Comparison of ENCODE assay signal across 18 cellular contexts in genomic region chr17:75824591-75825518, GRCh38. TPM values are rescaled to one million over a fixed set of nuclear protein-coding genes. Genes with fewer than 3 reads are reported as not detected.
DNase-seq lines count a peak whose midpoint lies in the region; ATAC-seq, FAIRE-seq and TF ChIP-seq lines count a peak whose summit lies in the region.
"Had no signal": no experiment of that assay in that cellular context is flagged by ENCODE, and none has a peak within 500 bp of the region (broad histone marks: within the 10 kb centered on the region; RNA-seq: fewer than 3 reads in every experiment).

No MANE protein-coding gene starts in this region.

- H3K27ac ChIP-seq in heart left ventricle (peak overlapping the region in 7 of 12 donors; percentile 22 to 58 (median 41)), K562 (ENCODE audit: extremely low read depth, low read depth, low read length) (peak overlapping the region; percentile 30; the same call in 1 of the 3 replicates), foreskin keratinocyte (no peak overlapping the region)
- H3K27ac ChIP-seq: colonic mucosa, KMS-11 had no signal

- H3K27me3 ChIP-seq in heart left ventricle (no peaks in the 10 kb centered on the region), K562 (ENCODE audit: control insufficient read depth in 2 of 2, insufficient read depth in 2 of 2, low read length in 2 of 2) (no peaks in the 10 kb centered on the region), foreskin keratinocyte (no peaks in the 10 kb centered on the region)
- H3K27me3 ChIP-seq: colonic mucosa had no signal

- no peaks in the 10 kb centered on the region for H4K20me1 ChIP-seq in K562 (replicated peaks; ENCODE audit: control insufficient read depth, insufficient read depth, low read length)

- ATAC-seq in heart left ventricle (no peak), Right ventricle myocardium superior (ENCODE audit: poor library complexity) (no peak), K562 (peak; percentile 8), foreskin keratinocyte (no peak)
- no peak for ATAC-seq in natural killer cell treated with Interleukin-12 subunit alpha and Interleukin-12 subunit beta and Interleukin-15 and Interleukin-18, amount 100 ng/mL, for 72 hours
- ATAC-seq: esophagus mucosa, left colon had no signal

- no peak overlapping the region for H3K4me3 Mint-ChIP-seq in natural killer cell treated with Interleukin-12 subunit alpha and Interleukin-12 subunit beta and Interleukin-15 and Interleukin-18, amount 100 ng/mL, for 72 hours

- in situ Hi-C loops in K562 (cut with MboI): no loop called here

- peak overlapping the region in 1 of 2 experiments; percentile 77; a peak in 2 of 4 replicates for H3K9ac ChIP-seq in K562 (ENCODE audit: insufficient read depth in 1 of 2, low read depth in 2 of 2, low read length in 2 of 2)
- H3K9ac ChIP-seq: KMS-11, SK-N-SH had no signal

- H3K36me3 ChIP-seq in heart left ventricle: peaks cover 0 to 76% (median 51%) of the 10 kb centered on the region in 9 donors
- H3K36me3 ChIP-seq in K562 (ENCODE audit: control insufficient read depth, insufficient read depth, low read length): peaks cover 77% of the 10 kb centered on the region; the same call in 2 of the 3 replicates
- H3K36me3 ChIP-seq: colonic mucosa had no signal

- peaks cover 5 to 15% of the 10 kb centered on the region in 2 donors for H3K4me1 Mint-ChIP-seq in natural killer cell treated with Interleukin-12 subunit alpha and Interleukin-12 subunit beta and Interleukin-15 and Interleukin-18, amount 100 ng/mL, for 72 hours (ENCODE audit: low read depth in 2 of 2)

- CTCF ChIA-PET in K562 (lab: Yijun Ruan, JAX; ENCODE audit: low intra/inter-chr PET ratio): no interaction called here

- no peak for TF ChIP-seq RAD21 in K562 (CRISPR knock-in tag; conservative IDR thresholded peaks at IDR 0.05 in 1 of 2, IDR thresholded peaks at IDR 0.05 in 1 of 2)

- no peaks in the 10 kb centered on the region for H3K9me1 ChIP-seq in K562 (ENCODE audit: control insufficient read depth, insufficient read depth, low read length)

- intact Hi-C loops in heart left ventricle (cut with DNase I): loop anchor here in 3 of 10 donors (5.0 to 10.0 kb wide), 2 partner anchors 38 to 60 kb away; partner anchors contain the start of gene GALK1 (in 1 of the 3)
- intact Hi-C loops in Right ventricle myocardium superior (cut with DNase I): loop anchor here (5.0 kb wide), 1 partner anchor 53 kb away; no protein-coding TSS in a partner anchor
- intact Hi-C loops in K562 (cut with micrococcal nuclease): no loop called here

- H3K27ac Mint-ChIP-seq in natural killer cell treated with Interleukin-12 subunit alpha and Interleukin-12 subunit beta and Interleukin-15 and Interleukin-18, amount 100 ng/mL, for 72 hours: peak overlapping the region; percentile 16 to 50

- no peak for TF ChIP-seq EP300 in K562 (IDR thresholded peaks at IDR 0.05; ENCODE audit: low read length)

- H3K9me3 ChIP-seq in heart left ventricle (no peaks in the 10 kb centered on the region), K562 (replicated peaks; ENCODE audit: control insufficient read depth, insufficient read depth, low read depth, low read length) (no peaks in the 10 kb centered on the region)
- H3K9me3 ChIP-seq: colonic mucosa, HAP-1, SK-N-SH had no signal

- WGBS in heart left ventricle, 4 donors: 74 to 87% (median 85%) methylated on average over 11 to 16 of the region's 16 CpGs
- 76% methylated on average over 10 of the region's 16 CpGs for WGBS in K562 (ENCODE audit: insufficient coverage, low coverage, missing lambda C conversion rate)

- no peak for TF ChIP-seq POLR2A in heart left ventricle (IDR thresholded peaks at IDR 0.05)
- TF ChIP-seq POLR2A in K562 (conservative IDR thresholded peaks at IDR 0.05): peak; percentile 37; the same call in 1 of the 2 replicates

- no peak overlapping the region for H3K4me2 ChIP-seq in K562 (ENCODE audit: insufficient read depth, low read length)
- H3K4me2 ChIP-seq: KMS-11, SK-N-SH had no signal

- POLR2A ChIA-PET in K562 (lab: Yijun Ruan, JAX): interaction anchor here (0.5 to 8.0 kb wide), 15 partner anchors 8 to 644 kb away, joined by 3 to 121 read pairs (median 3); partner anchors contain the start of gene UNC13D

- no TSS peak for BruUV-seq in K562 (replicated peaks; lab: Mats Ljungman, UMichigan)

- no peak overlapping the region for H2AFZ ChIP-seq in K562 (ENCODE audit: low read depth, low read length)

- DNase-seq in heart left ventricle (peak in 1 of 5 donors; percentile 11), Right ventricle myocardium superior (no peak), K562 (ENCODE audit: extremely low read depth in 1 of 4, low spot score in 3 of 4) (no peak), GOT3 (lab: John Stamatoyannopoulos, UW) (no peak), foreskin keratinocyte (no peak), 8988T (no peak)
- no peak for DNase-seq in natural killer cell treated with Interleukin-12 subunit alpha and Interleukin-12 subunit beta and Interleukin-15 and Interleukin-18, amount 100 ng/mL, for 72 hours (ENCODE audit: low spot score)
- no peak for DNase-seq in stimulated activated CD4-positive, alpha-beta T cell treated with anti-CD3 and anti-CD28 coated beads, Interleukin-4, amount 100 ng/mL, for 24 hours
- DNase-seq: amniotic stem cell; colonic mucosa; DMS79; left colon; NCI-H345; SK-N-SH; stimulated activated naive CD4-positive, alpha-beta T cell treated with Interleukin-2 at 50 U/mL for 16 hours had no signal

- H3K4me3 ChIP-seq in heart left ventricle (no peak overlapping the region), K562 (no peak overlapping the region)
- H3K4me3 ChIP-seq: colonic mucosa, HAP-1 had no signal

- H3K4me1 ChIP-seq in heart left ventricle: peaks cover 5 to 31% (median 22%) of the 10 kb centered on the region in 12 donors
- peaks cover 0 to 45% of the 10 kb centered on the region in 2 experiments; a peak in 1 of 5 replicates for H3K4me1 ChIP-seq in K562 (replicated peaks in 1 of 2; ENCODE audit: control insufficient read depth in 2 of 2, insufficient read depth in 2 of 2, low read length in 2 of 2)
- H3K4me1 ChIP-seq in foreskin keratinocyte: no peaks in the 10 kb centered on the region
- H3K4me1 ChIP-seq: HAP-1 had no signal

- TF ChIP-seq CTCF in heart left ventricle (IDR thresholded peaks at IDR 0.05) (no peak), K562 (IDR thresholded peaks at IDR 0.05 in 2 of 3, conservative IDR thresholded peaks at IDR 0.05 in 1 of 3; ENCODE audit: insufficient read depth in 2 of 3, low read depth in 1 of 3, low read length in 3 of 3) (no peak), foreskin keratinocyte (conservative IDR thresholded peaks at IDR 0.05) (no peak)

- no peaks in the 10 kb centered on the region for H3K27me3 Mint-ChIP-seq in natural killer cell treated with Interleukin-12 subunit alpha and Interleukin-12 subunit beta and Interleukin-15 and Interleukin-18, amount 100 ng/mL, for 72 hours

- no peak for FAIRE-seq in K562 (lab: Jason Lieb, UNC)

- H3K79me2 ChIP-seq in K562 (ENCODE audit: control insufficient read depth, insufficient read depth, low read length): no peaks in the 10 kb centered on the region

- H3K9me3 Mint-ChIP-seq in natural killer cell treated with Interleukin-12 subunit alpha and Interleukin-12 subunit beta and Interleukin-15 and Interleukin-18, amount 100 ng/mL, for 72 hours: no peaks in the 10 kb centered on the region

- H3K36me3 Mint-ChIP-seq in natural killer cell treated with Interleukin-12 subunit alpha and Interleukin-12 subunit beta and Interleukin-15 and Interleukin-18, amount 100 ng/mL, for 72 hours: no peaks in the 10 kb centered on the region

RNA-seq across cellular contexts. Expression of gene UNC13D, which starts 19.3 kb away (rescaled TPM):
- total RNA-seq in heart left ventricle (10 to 100 TPM in 2 of 9 donors, 1 to 10 TPM in 7; 2.1 to 28.5 (median 6.0) TPM), Right ventricle myocardium superior (10.6 TPM), K562 (2014; rRNA removed) (150 and 207 TPM in 2 replicates), K562 (2014; rRNA removed; fragmentation: Illumina TruSeq; extraction: Trizol) (22.9 and 31.6 TPM in 2 replicates), K562 (2015; rRNA removed; fragmentation: Illumina TruSeq; extraction: Trizol) (74.2 and 74.8 TPM in 2 replicates), K562 (2021) (222 and 244 TPM in 2 replicates), foreskin keratinocyte (0.53 and 1.0 TPM in 2 replicates)
- polyA plus RNA-seq in heart left ventricle (1 to 10 TPM; 4.5 to 5.8 TPM), K562 (2011; rRNA removed) (69.2 and 129 TPM in 2 replicates), K562 (2014; fragmentation: Illumina TruSeq; extraction: Trizol) (66.9 and 108 TPM in 2 replicates), K562 (2014; fragmentation: Nextera tagmentation; extraction: Ambion mirVana) (1 to 10 TPM in 1 of 2 experiments, under 1 TPM in 1; 0.86 to 1.9 TPM), K562 (2014; rRNA removed) (147 and 160 TPM in 2 replicates), foreskin keratinocyte (0.80 and 0.82 TPM in 2 replicates)
- 235 and 813 TPM in 2 replicates for total RNA-seq in K562 (2011; cell fraction: chromatin; rRNA removed; ENCODE audit: low replicate concordance)
- total RNA-seq in K562 (2011; cell fraction: nucleolus; rRNA removed): 592 and 605 TPM in 2 replicates
- 287 and 294 TPM in 2 replicates for total RNA-seq in K562 (2011; cell fraction: nucleoplasm; rRNA removed)
- 51.7 and 114 TPM in 2 replicates for polyA plus RNA-seq in K562 (2011; cell fraction: cytosol; rRNA removed)
- 454 and 648 TPM in 2 replicates for polyA plus RNA-seq in K562 (2011; cell fraction: nucleus; rRNA removed)
- 163 and 235 TPM in 2 replicates for polyA plus RNA-seq in K562 (2012)
- polyA minus RNA-seq in K562 (2011; rRNA and poly(A)+ RNA removed): 34.9 and 44.0 TPM in 2 replicates
- 92.5 and 106 TPM in 2 replicates for polyA minus RNA-seq in K562 (2011; cell fraction: cytosol; rRNA and poly(A)+ RNA removed)
- 163 and 184 TPM in 2 replicates for polyA minus RNA-seq in K562 (2011; cell fraction: nucleus; rRNA and poly(A)+ RNA removed)
- total RNA-seq in natural killer cell treated with Interleukin-12 subunit alpha and Interleukin-12 subunit beta and Interleukin-15 and Interleukin-18, amount 100 ng/mL, for 72 hours: 100 to 1,000 TPM; 270 to 289 TPM

RNA-seq across cellular contexts. Expression of gene WBP2, which starts 30.3 kb away (rescaled TPM):
- total RNA-seq in heart left ventricle: 100 to 1,000 TPM; 134 to 311 (median 158) TPM
- 100 to 1,000 TPM; 128 to 217 TPM for polyA plus RNA-seq in heart left ventricle
- 145 TPM for total RNA-seq in Right ventricle myocardium superior
- total RNA-seq in K562 (2011; cell fraction: chromatin; rRNA removed; ENCODE audit: low replicate concordance): 86.2 and 163 TPM in 2 replicates
- 82.5 and 95.5 TPM in 2 replicates for total RNA-seq in K562 (2011; cell fraction: nucleolus; rRNA removed)
- total RNA-seq in K562 (2011; cell fraction: nucleoplasm; rRNA removed): 79.1 and 87.2 TPM in 2 replicates
- total RNA-seq in K562 (2014; rRNA removed): 25.2 and 35.8 TPM in 2 replicates
- total RNA-seq in K562 (2014; rRNA removed; fragmentation: Illumina TruSeq; extraction: Trizol): 18.1 and 22.9 TPM in 2 replicates
- 13.8 and 16.2 TPM in 2 replicates for total RNA-seq in K562 (2015; rRNA removed; fragmentation: Illumina TruSeq; extraction: Trizol)
- total RNA-seq in K562 (2021): 63.5 and 74.3 TPM in 2 replicates
- 20.0 and 81.3 TPM in 2 replicates for polyA plus RNA-seq in K562 (2011; rRNA removed)
- polyA plus RNA-seq in K562 (2011; cell fraction: cytosol; rRNA removed): 25.6 and 40.9 TPM in 2 replicates
- 60.4 and 70.3 TPM in 2 replicates for polyA plus RNA-seq in K562 (2011; cell fraction: nucleus; rRNA removed)
- 83.9 and 158 TPM in 2 replicates for polyA plus RNA-seq in K562 (2012)
- 68.6 and 96.0 TPM in 2 replicates for polyA plus RNA-seq in K562 (2014; fragmentation: Illumina TruSeq; extraction: Trizol)
- polyA plus RNA-seq in K562 (2014; fragmentation: Nextera tagmentation; extraction: Ambion mirVana): 1 to 10 TPM; 2.2 to 3.7 TPM
- 30.9 and 33.1 TPM in 2 replicates for polyA plus RNA-seq in K562 (2014; rRNA removed)
- polyA minus RNA-seq in K562 (2011; rRNA and poly(A)+ RNA removed): 25.4 and 47.1 TPM in 2 replicates
- polyA minus RNA-seq in K562 (2011; cell fraction: cytosol; rRNA and poly(A)+ RNA removed): 45.1 and 49.2 TPM in 2 replicates
- polyA minus RNA-seq in K562 (2011; cell fraction: nucleus; rRNA and poly(A)+ RNA removed): 30.4 and 43.1 TPM in 2 replicates
- 100 to 1,000 TPM in 1 of 2 donors, 10 to 100 TPM in 1; 73.8 to 101 TPM for total RNA-seq in natural killer cell treated with Interleukin-12 subunit alpha and Interleukin-12 subunit beta and Interleukin-15 and Interleukin-18, amount 100 ng/mL, for 72 hours
- 38.6 and 42.2 TPM in 2 replicates for total RNA-seq in foreskin keratinocyte
- polyA plus RNA-seq in foreskin keratinocyte: 73.9 and 74.2 TPM in 2 replicates

RNA-seq across cellular contexts. Expression of gene UNK, which starts 40.2 kb away (rescaled TPM):
- 10 to 100 TPM; 11.3 to 27.5 (median 16.3) TPM for total RNA-seq in heart left ventricle
- 10 to 100 TPM; 14.6 to 18.5 TPM for polyA plus RNA-seq in heart left ventricle
- 14.3 TPM for total RNA-seq in Right ventricle myocardium superior
- total RNA-seq in K562 (2011; cell fraction: chromatin; rRNA removed; ENCODE audit: low replicate concordance): 112 and 148 TPM in 2 replicates
- total RNA-seq in K562 (2011; cell fraction: nucleolus; rRNA removed): 60.9 and 67.9 TPM in 2 replicates
- total RNA-seq in K562 (2011; cell fraction: nucleoplasm; rRNA removed): 116 and 161 TPM in 2 replicates
- total RNA-seq in K562 (2014; rRNA removed): 12.8 and 16.0 TPM in 2 replicates
- total RNA-seq in K562 (2014; rRNA removed; fragmentation: Illumina TruSeq; extraction: Trizol): 24.8 and 27.6 TPM in 2 replicates
- total RNA-seq in K562 (2015; rRNA removed; fragmentation: Illumina TruSeq; extraction: Trizol): 25.8 and 27.7 TPM in 2 replicates
- total RNA-seq in K562 (2021): 22.2 and 26.7 TPM in 2 replicates
- 38.6 and 38.7 TPM in 2 replicates for polyA plus RNA-seq in K562 (2011; rRNA removed)
- 17.7 and 26.9 TPM in 2 replicates for polyA plus RNA-seq in K562 (2011; cell fraction: cytosol; rRNA removed)
- polyA plus RNA-seq in K562 (2011; cell fraction: nucleus; rRNA removed): 31.3 and 35.3 TPM in 2 replicates
- polyA plus RNA-seq in K562 (2012): 20.2 and 24.9 TPM in 2 replicates
- 36.5 and 38.1 TPM in 2 replicates for polyA plus RNA-seq in K562 (2014; fragmentation: Illumina TruSeq; extraction: Trizol)
- polyA plus RNA-seq in K562 (2014; fragmentation: Nextera tagmentation; extraction: Ambion mirVana): 10 to 100 TPM; 13.7 to 18.8 TPM
- 24.2 and 25.4 TPM in 2 replicates for polyA plus RNA-seq in K562 (2014; rRNA removed)
- polyA minus RNA-seq in K562 (2011; rRNA and poly(A)+ RNA removed): 25.3 and 43.9 TPM in 2 replicates
- polyA minus RNA-seq in K562 (2011; cell fraction: cytosol; rRNA and poly(A)+ RNA removed): 6.6 and 14.4 TPM in 2 replicates
- 17.8 and 34.1 TPM in 2 replicates for polyA minus RNA-seq in K562 (2011; cell fraction: nucleus; rRNA and poly(A)+ RNA removed)
- total RNA-seq in natural killer cell treated with Interleukin-12 subunit alpha and Interleukin-12 subunit beta and Interleukin-15 and Interleukin-18, amount 100 ng/mL, for 72 hours: 10 to 100 TPM; 30.6 to 39.8 TPM
- total RNA-seq in foreskin keratinocyte: 15.0 and 16.3 TPM in 2 replicates
- 11.3 and 12.7 TPM in 2 replicates for polyA plus RNA-seq in foreskin keratinocyte

RNA-seq across cellular contexts. Expression of gene TRIM47, which starts 53.5 kb away (rescaled TPM):
- total RNA-seq in heart left ventricle: 10 to 100 TPM; 20.3 to 53.4 (median 31.8) TPM
- polyA plus RNA-seq in heart left ventricle: 10 to 100 TPM; 20.1 to 23.3 TPM
- total RNA-seq in Right ventricle myocardium superior: 33.4 TPM
- 3.4 and 21.0 TPM in 2 replicates for total RNA-seq in K562 (2011; cell fraction: chromatin; rRNA removed; ENCODE audit: low replicate concordance)
- total RNA-seq in K562 (2011; cell fraction: nucleolus; rRNA removed): 13.6 and 18.0 TPM in 2 replicates
- total RNA-seq in K562 (2011; cell fraction: nucleoplasm; rRNA removed): 5.5 and 10.1 TPM in 2 replicates
- 4.0 and 4.6 TPM in 2 replicates for total RNA-seq in K562 (2014; rRNA removed)
- total RNA-seq in K562 (2014; rRNA removed; fragmentation: Illumina TruSeq; extraction: Trizol): 1.0 and 1.1 TPM in 2 replicates
- total RNA-seq in K562 (2015; rRNA removed; fragmentation: Illumina TruSeq; extraction: Trizol): 3.9 and 4.3 TPM in 2 replicates
- total RNA-seq in K562 (2021): 5.8 and 6.1 TPM in 2 replicates
- polyA plus RNA-seq in K562 (2011; rRNA removed): 3.2 and 5.6 TPM in 2 replicates
- 5.1 and 9.1 TPM in 2 replicates for polyA plus RNA-seq in K562 (2011; cell fraction: cytosol; rRNA removed)
- polyA plus RNA-seq in K562 (2011; cell fraction: nucleus; rRNA removed): 15.5 and 18.6 TPM in 2 replicates
- polyA plus RNA-seq in K562 (2012): 4.2 and 6.8 TPM in 2 replicates
- 1.9 and 3.4 TPM in 2 replicates for polyA plus RNA-seq in K562 (2014; fragmentation: Illumina TruSeq; extraction: Trizol)
- under 1 TPM; 0.56 to 0.63 TPM for polyA plus RNA-seq in K562 (2014; fragmentation: Nextera tagmentation; extraction: Ambion mirVana)
- polyA plus RNA-seq in K562 (2014; rRNA removed): 3.7 and 5.5 TPM in 2 replicates
- 1.9 and 2.6 TPM in 2 replicates for polyA minus RNA-seq in K562 (2011; rRNA and poly(A)+ RNA removed)
- polyA minus RNA-seq in K562 (2011; cell fraction: cytosol; rRNA and poly(A)+ RNA removed): 4.6 and 5.6 TPM in 2 replicates
- polyA minus RNA-seq in K562 (2011; cell fraction: nucleus; rRNA and poly(A)+ RNA removed): 8.6 and 9.2 TPM in 2 replicates
- 1 to 10 TPM; 1.6 to 2.1 TPM for total RNA-seq in natural killer cell treated with Interleukin-12 subunit alpha and Interleukin-12 subunit beta and Interleukin-15 and Interleukin-18, amount 100 ng/mL, for 72 hours
- 41.4 and 55.6 TPM in 2 replicates for total RNA-seq in foreskin keratinocyte
- 49.7 and 50.2 TPM in 2 replicates for polyA plus RNA-seq in foreskin keratinocyte

RNA-seq across cellular contexts. Expression of gene GALK1, which starts 59.9 kb away (rescaled TPM):
- 10 to 100 TPM in 8 of 9 donors, 1 to 10 TPM in 1; 9.6 to 30.6 (median 16.5) TPM for total RNA-seq in heart left ventricle
- polyA plus RNA-seq in heart left ventricle: 10 to 100 TPM; 25.5 to 31.2 TPM
- total RNA-seq in Right ventricle myocardium superior: 23.3 TPM
- total RNA-seq in K562 (2011; cell fraction: chromatin; rRNA removed; ENCODE audit: low replicate concordance): 12.6 and 46.2 TPM in 2 replicates
- 46.2 and 53.6 TPM in 2 replicates for total RNA-seq in K562 (2011; cell fraction: nucleolus; rRNA removed)
- total RNA-seq in K562 (2011; cell fraction: nucleoplasm; rRNA removed): 21.6 and 27.1 TPM in 2 replicates
- 51.6 and 58.5 TPM in 2 replicates for total RNA-seq in K562 (2014; rRNA removed)
- total RNA-seq in K562 (2014; rRNA removed; fragmentation: Illumina TruSeq; extraction: Trizol): 2.2 and 4.2 TPM in 2 replicates
- 23.2 and 23.4 TPM in 2 replicates for total RNA-seq in K562 (2015; rRNA removed; fragmentation: Illumina TruSeq; extraction: Trizol)
- 41.6 and 46.7 TPM in 2 replicates for total RNA-seq in K562 (2021)
- 17.4 and 31.4 TPM in 2 replicates for polyA plus RNA-seq in K562 (2011; rRNA removed)
- 40.3 and 101 TPM in 2 replicates for polyA plus RNA-seq in K562 (2011; cell fraction: cytosol; rRNA removed)
- polyA plus RNA-seq in K562 (2011; cell fraction: nucleus; rRNA removed): 71.0 and 91.6 TPM in 2 replicates
- polyA plus RNA-seq in K562 (2012): 29.9 and 60.2 TPM in 2 replicates
- polyA plus RNA-seq in K562 (2014; fragmentation: Illumina TruSeq; extraction: Trizol): 6.1 and 15.8 TPM in 2 replicates
- polyA plus RNA-seq in K562 (2014; fragmentation: Nextera tagmentation; extraction: Ambion mirVana): 1 to 10 TPM in 1 of 2 experiments, under 1 TPM in 1; 0.45 to 2.1 TPM
- polyA plus RNA-seq in K562 (2014; rRNA removed): 36.4 and 40.3 TPM in 2 replicates
- polyA minus RNA-seq in K562 (2011; rRNA and poly(A)+ RNA removed): 7.4 and 9.8 TPM in 2 replicates
- 23.4 and 30.8 TPM in 2 replicates for polyA minus RNA-seq in K562 (2011; cell fraction: cytosol; rRNA and poly(A)+ RNA removed)
- polyA minus RNA-seq in K562 (2011; cell fraction: nucleus; rRNA and poly(A)+ RNA removed): 18.3 and 25.1 TPM in 2 replicates
- 10 to 100 TPM; 13.7 to 31.1 TPM for total RNA-seq in natural killer cell treated with Interleukin-12 subunit alpha and Interleukin-12 subunit beta and Interleukin-15 and Interleukin-18, amount 100 ng/mL, for 72 hours
- total RNA-seq in foreskin keratinocyte: 6.8 and 8.3 TPM in 2 replicates
- polyA plus RNA-seq in foreskin keratinocyte: 5.3 and 7.8 TPM in 2 replicates
